8 cellular contexts compared by ENCODE assay signal in genomic region chr6:39980839-39981580, GRCh38. TPM values are rescaled to one million over a fixed set of nuclear protein-coding genes. Genes with fewer than 3 reads are reported as not detected.
DNase-seq lines count a peak whose midpoint lies in the region; TF ChIP-seq lines count a peak whose summit lies in the region.

No MANE protein-coding gene starts in this region.

- H2AFZ ChIP-seq in smooth muscle cell (ENCODE audit: low read depth), result peak overlapping the region; percentile 26

- no peak overlapping the region for H3K4me3 ChIP-seq in A673 (ENCODE audit: low read depth, low read length, poor library complexity, severe bottlenecking)
- no peak overlapping the region for H3K4me3 ChIP-seq in GM06990 (replicated peaks; ENCODE audit: low read depth, low read length)
- no peak overlapping the region for H3K4me3 ChIP-seq in smooth muscle cell

- POLR2A ChIA-PET in A673 (lab: Charles Lee; ENCODE audit: low non-redundant PET), result no interaction called here

- BruUV-seq in A673 (replicated peaks; lab: Mats Ljungman, UMichigan), result no TSS peak

- H3K36me3 ChIP-seq in A673 (ENCODE audit: insufficient read depth, low read length, poor library complexity, severe bottlenecking) (no peaks in the 10 kb centered on the region), GM06990 (ENCODE audit: control insufficient read depth, insufficient read depth, low read length) (no peaks in the 10 kb centered on the region), smooth muscle cell (ENCODE audit: low read depth) (no peaks in the 10 kb centered on the region)

- CTCF ChIA-PET in A673 (lab: Charles Lee), result interaction anchor here (0.7 to 0.8 kb wide), 7 partner anchors 87 to 1331 kb away, joined by 3 to 9 read pairs (median 4); no protein-coding TSS in a partner anchor

- H3K79me2 ChIP-seq in smooth muscle cell (ENCODE audit: low read depth), result no peaks in the 10 kb centered on the region

- H3K4me1 ChIP-seq in A673 (ENCODE audit: insufficient read depth, low read length, poor library complexity, severe bottlenecking), result no peaks in the 10 kb centered on the region
- H3K4me1 ChIP-seq in smooth muscle cell (ENCODE audit: low read depth), result no peaks in the 10 kb centered on the region

- DNase-seq in A673 (ENCODE audit: low spot score) (peak; percentile 71), GM06990 (ENCODE audit: extremely low read depth, insufficient read length) (no peak), NCI-H2029 treated with DMSO at 0.1 percent for 48 hours (lab: John Stamatoyannopoulos, UW) (peak; percentile 47), amniotic stem cell (lab: John Stamatoyannopoulos, UW) (peak; percentile 8), hepatic stellate cell (ENCODE audit: low spot score) (peak; percentile 36), smooth muscle cell (lab: John Stamatoyannopoulos, UW; ENCODE audit: unreplicated experiment) (no peak), activated gamma-delta T cell treated with Interleukin-2 at 50 U/mL for 16 hours (no peak)
- DNase-seq in activated naive CD4-positive, alpha-beta T cell treated with anti-CD3 and anti-CD28 coated beads, Interleukin-2, amount 50 U/mL, for 16 hours, result no peak

- H3K27me3 ChIP-seq in A673 (replicated peaks; ENCODE audit: insufficient read depth, low read depth, low read length, poor library complexity) (no peaks in the 10 kb centered on the region), GM06990 (replicated peaks; ENCODE audit: control insufficient read depth, insufficient read depth, low read length) (no peaks in the 10 kb centered on the region), smooth muscle cell (ENCODE audit: low read depth) (no peaks in the 10 kb centered on the region)

- intact Hi-C loops in A673 (cut with micrococcal nuclease; ENCODE audit: unreplicated experiment), result loop anchor here (5.0 to 10.0 kb wide), 4 partner anchors 326 to 1056 kb away; partner anchors contain the start of gene UNC5CL

- no peak overlapping the region for H3K4me2 ChIP-seq in smooth muscle cell

- no peaks in the 10 kb centered on the region for H3F3A ChIP-seq in smooth muscle cell (ENCODE audit: low read depth)

- peak; percentile 71 for TF ChIP-seq CTCF in A673 (conservative IDR thresholded peaks at IDR 0.05; ENCODE audit: low read depth, low read length)
- peak; percentile 43 for TF ChIP-seq CTCF in GM06990 (IDR thresholded peaks at IDR 0.05; ENCODE audit: insufficient read depth, low read length, poor library complexity, severe bottlenecking)
- peak; percentile 52 for TF ChIP-seq CTCF in smooth muscle cell (IDR thresholded peaks at IDR 0.05; ENCODE audit: borderline replicate concordance, insufficient read depth, poor library complexity, severe bottlenecking)

- H3K9ac ChIP-seq in smooth muscle cell (ENCODE audit: low read depth), result no peak overlapping the region

- no peak overlapping the region for H3K27ac ChIP-seq in A673 (ENCODE audit: low read depth, low read length, poor library complexity, severe bottlenecking)
- H3K27ac ChIP-seq in smooth muscle cell (ENCODE audit: low read depth), result no peak overlapping the region

- 69% methylated on average over 3 of the region's 3 CpGs for WGBS in smooth muscle cell (ENCODE audit: low lambda C conversion rate)

- no peaks in the 10 kb centered on the region for H4K20me1 ChIP-seq in smooth muscle cell (ENCODE audit: low read depth)

- H3K9me3 ChIP-seq in A673 (ENCODE audit: low read depth, low read length, poor library complexity, severe bottlenecking) (no peaks in the 10 kb centered on the region), smooth muscle cell (replicated peaks; ENCODE audit: low read depth) (no peaks in the 10 kb centered on the region)

RNA-seq across cellular contexts. Expression of gene MOCS1, which starts 46.7 kb away (rescaled TPM):
- total RNA-seq in A673 (2021) (2.5 and 4.0 TPM in 2 replicates), smooth muscle cell (7.7 and 8.3 TPM in 2 replicates)
- 8.2 and 12.1 TPM in 2 replicates for polyA plus RNA-seq in smooth muscle cell

Comparison
In these comparisons a context has a peak if more than half of its experiments do, and no peak if none do; other contexts are left out.
1. DNase-seq: peak in A673 (single experiment), NCI-H2029 treated with DMSO at 0.1 percent for 48 hours (single experiment), amniotic stem cell (single experiment) and hepatic stellate cell (single experiment); none in GM06990 (single experiment), smooth muscle cell (single experiment), activated naive CD4-positive, alpha-beta T cell treated with anti-CD3 and anti-CD28 coated beads, Interleukin-2, amount 50 U/mL, for 16 hours (single experiment) and activated gamma-delta T cell treated with Interleukin-2 at 50 U/mL for 16 hours (single experiment).
2. Peak in every context shown above with its lines, with median percentiles within 50 percentile points of each other: CTCF ChIP-seq.